ENCODE assay signal across 8 cellular contexts in the genomic region with DNA sequence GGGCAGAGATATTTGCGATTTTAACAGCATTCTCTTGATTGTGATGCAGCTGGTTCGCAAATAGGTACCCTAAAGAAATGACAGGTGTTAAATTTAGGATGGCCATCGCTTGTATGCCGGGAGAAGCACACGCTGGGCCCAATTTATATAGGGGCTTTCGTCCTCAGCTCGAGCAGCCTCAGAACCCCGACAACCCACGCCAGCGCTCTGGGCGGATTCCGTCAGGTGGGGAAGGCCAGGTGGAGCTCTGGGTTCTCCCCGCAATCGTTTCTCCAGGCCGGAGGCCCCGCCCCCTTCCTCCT.
DNase-seq lines count a peak whose midpoint lies in the region; ATAC-seq and TF ChIP-seq lines count a peak whose summit lies in the region.

No MANE protein-coding gene starts in this region.

- peak overlapping the region; percentile 43; the same call in 1 of the 2 replicates for H3K4me3 ChIP-seq in GM08714 (ENCODE audit: low read length)
- peak overlapping the region; percentile 73 for H3K4me3 ChIP-seq in SU-DHL-6 (ENCODE audit: insufficient read depth, low read length, poor library complexity, severe bottlenecking)
- H3K4me3 ChIP-seq in fibroblast of mammary gland (ENCODE audit: control insufficient read depth, low read depth, low read length): peak overlapping the region; percentile 72
- peak overlapping the region; percentile 88 for H3K4me3 ChIP-seq in rectal smooth muscle tissue (ENCODE audit: low read length)

- peak overlapping the region; percentile 77 for H3K4me2 ChIP-seq in SU-DHL-6 (ENCODE audit: low read depth, low read length, poor library complexity, severe bottlenecking)

- no peaks in the 10 kb centered on the region for H3K36me3 ChIP-seq in SU-DHL-6 (ENCODE audit: low read length)
- H3K36me3 ChIP-seq in rectal smooth muscle tissue (ENCODE audit: control insufficient read depth, insufficient read depth, low read length): no peaks in the 10 kb centered on the region

- H3K27ac ChIP-seq in SU-DHL-6 (ENCODE audit: low read depth, low read length) (peak overlapping the region; percentile 31), rectal smooth muscle tissue (ENCODE audit: low read depth, low read length) (peak overlapping the region; percentile 92)

- DNase-seq in fibroblast of mammary gland (ENCODE audit: low read depth): no peak
- DNase-seq in SW480 (ENCODE audit: low spot score): no peak
- no peak for DNase-seq in activated CD4-positive, CD25-positive, alpha-beta regulatory T cell (lab: John Stamatoyannopoulos, UW)
- DNase-seq in glomerular visceral epithelial cell (ENCODE audit: extremely low spot score): no peak

- peaks cover 7% of the 10 kb centered on the region for H3K4me1 ChIP-seq in rectal smooth muscle tissue (ENCODE audit: control insufficient read depth, insufficient read depth, low read length)

- TF ChIP-seq CTCF in SU-DHL-6 (IDR thresholded peaks at IDR 0.05; ENCODE audit: insufficient read depth, low read length, poor library complexity, severe bottlenecking) (no peak), fibroblast of mammary gland (conservative IDR thresholded peaks at IDR 0.05; ENCODE audit: control insufficient read depth, insufficient read depth, low read depth, low read length) (no peak)

- H4K20me1 ChIP-seq in SU-DHL-6 (ENCODE audit: low read depth, low read length): no peaks in the 10 kb centered on the region

- no peaks in the 10 kb centered on the region for H3K9me2 ChIP-seq in SU-DHL-6 (replicated peaks; ENCODE audit: insufficient read depth, low read length)

- H3K9ac ChIP-seq in SU-DHL-6 (ENCODE audit: low read length) (peak overlapping the region; percentile 76), rectal smooth muscle tissue (ENCODE audit: low read length) (peak overlapping the region; percentile 49)

- peaks cover 6% of the 10 kb centered on the region; the same call in 1 of the 2 replicates for H3F3A ChIP-seq in SU-DHL-6 (ENCODE audit: insufficient read depth)

- H3K9me3 ChIP-seq in SU-DHL-6 (ENCODE audit: insufficient read depth, low read length): no peaks in the 10 kb centered on the region

- H3K27me3 ChIP-seq in SU-DHL-6 (ENCODE audit: low read length): no peaks in the 10 kb centered on the region
- H3K27me3 ChIP-seq in rectal smooth muscle tissue (ENCODE audit: control insufficient read depth, insufficient read depth, low read length): no peaks in the 10 kb centered on the region

- peak overlapping the region; percentile 94 for H2AFZ ChIP-seq in SU-DHL-6 (ENCODE audit: low read depth, low read length, severe bottlenecking)

- no peak for ATAC-seq in GM18870 (IDR thresholded peaks at IDR 0.05; ENCODE audit: unreplicated experiment)

- H3K79me2 ChIP-seq in SU-DHL-6 (ENCODE audit: insufficient read depth, low read length): peaks cover 20% of the 10 kb centered on the region
